In the genomic region with DNA sequence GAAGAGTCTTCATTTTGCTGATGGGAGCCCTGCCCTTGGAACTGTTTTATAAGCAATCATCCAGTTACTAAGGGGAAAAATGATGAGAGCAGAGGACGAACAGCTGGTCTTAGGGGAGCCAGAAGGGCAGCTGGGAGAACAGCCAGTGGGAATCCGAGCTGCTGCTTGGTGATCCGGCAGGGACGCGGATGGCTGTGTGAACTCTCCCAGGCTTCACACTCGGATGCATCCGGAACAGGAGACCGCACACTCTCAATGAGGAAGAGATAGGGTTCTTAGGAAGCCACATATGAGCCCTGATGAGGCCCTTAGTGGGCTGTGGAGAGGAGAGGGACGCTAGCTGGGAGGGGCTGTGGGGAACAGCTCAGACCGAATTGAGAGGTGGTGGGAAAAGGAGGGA, we compare ENCODE assay signal across 15 cellular contexts. TPM values are rescaled to one million over a fixed set of nuclear protein-coding genes. Genes with fewer than 3 reads are reported as not detected.
DNase-seq lines count a peak whose midpoint lies in the region; TF ChIP-seq lines count a peak whose summit lies in the region.
"Had no signal": no experiment of that assay in that cellular context is flagged by ENCODE, and none has a peak within 500 bp of the region (broad histone marks: within the 10 kb centered on the region; RNA-seq: fewer than 3 reads in every experiment).

No MANE protein-coding gene starts in this region.

- no peak overlapping the region for H3K4me3 ChIP-seq in sigmoid colon

- H3K27ac Mint-ChIP-seq in glutamatergic neuron (ENCODE audit: unreplicated experiment) = peak overlapping the region; percentile 97
- H3K27ac Mint-ChIP-seq: activated CD4-positive, alpha-beta memory T cell treated with anti-CD3 and anti-CD28 coated beads, Interleukin-2, amount 10 ng/mL, durations not matched to agents 7 days and 5 days; activated T-helper 17 cell treated with anti-CD3 and anti-CD28 coated beads, Interleukin-2, amount 50 U/mL, for 72 hours had no signal

- no peak overlapping the region for H3K27ac ChIP-seq in sigmoid colon

- H3K36me3 ChIP-seq in sigmoid colon = no peaks in the 10 kb centered on the region

- no peaks in the 10 kb centered on the region for H3K36me3 Mint-ChIP-seq in glutamatergic neuron (ENCODE audit: unreplicated experiment)

- 13 to 19% methylated on average over 10 of the region's 10 CpGs for WGBS in sigmoid colon, 2 donors

- peaks cover 15% of the 10 kb centered on the region for H3K9me3 Mint-ChIP-seq in glutamatergic neuron (ENCODE audit: unreplicated experiment)
- H3K9me3 Mint-ChIP-seq: activated CD4-positive, alpha-beta memory T cell treated with anti-CD3 and anti-CD28 coated beads, Interleukin-2, amount 10 ng/mL, durations not matched to agents 7 days and 5 days; activated T-helper 17 cell treated with anti-CD3 and anti-CD28 coated beads, Interleukin-2, amount 50 U/mL, for 72 hours had no signal

- DNase-seq in NCI-H2227 (lab: John Stamatoyannopoulos, UW; ENCODE audit: unreplicated experiment) (peak; percentile 43), NCI-H2227 treated with DMSO at 0.1 percent for 48 hours (lab: John Stamatoyannopoulos, UW) (no peak), NCI-H82 treated with DMSO at 0.1 percent for 48 hours (lab: John Stamatoyannopoulos, UW; ENCODE audit: unreplicated experiment) (peak; percentile 68), glutamatergic neuron (peak; percentile 78), sigmoid colon (peak; percentile 28), CD1c-positive myeloid dendritic cell (ENCODE audit: extremely low spot score) (no peak), GOT3 (lab: John Stamatoyannopoulos, UW) (no peak), globus pallidus (ENCODE audit: low spot score) (no peak)
- DNase-seq: aorta, NCI-H1436, occipital lobe had no signal

- intact Hi-C loops in sigmoid colon (cut with DNase I) = no loop called here

- peaks cover 0 to 2% (median 0%) of the 10 kb centered on the region in 4 donors for H3K4me1 ChIP-seq in sigmoid colon

- H3K27me3 ChIP-seq in sigmoid colon = peaks cover 7 to 35% (median 15%) of the 10 kb centered on the region in 3 donors

- no peaks in the 10 kb centered on the region for H3K9me3 ChIP-seq in sigmoid colon

- TF ChIP-seq CTCF in glutamatergic neuron (IDR thresholded peaks at IDR 0.05; ENCODE audit: partially characterized antibody, unreplicated experiment) (no peak), sigmoid colon (IDR thresholded peaks at IDR 0.05) (no peak)

- H3K27me3 Mint-ChIP-seq in glutamatergic neuron (ENCODE audit: unreplicated experiment) = peaks cover 16% of the 10 kb centered on the region

- H3K4me1 Mint-ChIP-seq in glutamatergic neuron (ENCODE audit: low read depth, unreplicated experiment) = peaks cover 36% of the 10 kb centered on the region
- H3K4me1 Mint-ChIP-seq: activated T-helper 17 cell treated with anti-CD3 and anti-CD28 coated beads, Interleukin-2, amount 50 U/mL, for 72 hours had no signal

- H3K4me3 Mint-ChIP-seq in glutamatergic neuron (ENCODE audit: unreplicated experiment) = peak overlapping the region; percentile 79
- H3K4me3 Mint-ChIP-seq: activated CD4-positive, alpha-beta memory T cell treated with anti-CD3 and anti-CD28 coated beads, Interleukin-2, amount 10 ng/mL, durations not matched to agents 7 days and 5 days; activated T-helper 17 cell treated with anti-CD3 and anti-CD28 coated beads, Interleukin-2, amount 50 U/mL, for 72 hours had no signal

- no peak for TF ChIP-seq POLR2A in sigmoid colon (IDR thresholded peaks at IDR 0.05)

- TF ChIP-seq EP300 in sigmoid colon (IDR thresholded peaks at IDR 0.05) = no peak

RNA-seq across cellular contexts. Expression of a gene that starts 5.0 kb away (rescaled TPM):
- 45.1 TPM for total RNA-seq in glutamatergic neuron (ENCODE audit: unreplicated experiment)
- 1 to 10 TPM in 1 of 4 donors, not detected in 3; 1.1 TPM for total RNA-seq in sigmoid colon
- not detected for polyA plus RNA-seq in sigmoid colon
- total RNA-seq: activated CD4-positive, alpha-beta memory T cell treated with anti-CD3 and anti-CD28 coated beads, Interleukin-2, amount 10 ng/mL, durations not matched to agents 7 days and 5 days; activated T-helper 17 cell treated with anti-CD3 and anti-CD28 coated beads, Interleukin-2, amount 50 U/mL, for 72 hours; aorta; mammary epithelial cell; Right ventricle myocardium inferior had no signal
- polyA plus RNA-seq: aorta, mammary epithelial cell had no signal

Comparison
In these comparisons a context has a peak if more than half of its experiments do, and no peak if none do; other contexts are left out.
1. DNase-seq: peak in NCI-H2227 (single experiment), NCI-H82 treated with DMSO at 0.1 percent for 48 hours (single experiment), glutamatergic neuron (single experiment) and sigmoid colon (single experiment); none in NCI-H2227 treated with DMSO at 0.1 percent for 48 hours (single experiment), CD1c-positive myeloid dendritic cell (single experiment), GOT3 (single experiment) and globus pallidus (single experiment).
2. RNA of a gene that starts 5.0 kb away (total RNA-seq): 45.1 TPM in glutamatergic neuron (single experiment); 1.1 TPM in sigmoid colon; every median in the first group is over 10 times any median in the second.